ENCODE assay signal across 9 cellular contexts in the genomic region with DNA sequence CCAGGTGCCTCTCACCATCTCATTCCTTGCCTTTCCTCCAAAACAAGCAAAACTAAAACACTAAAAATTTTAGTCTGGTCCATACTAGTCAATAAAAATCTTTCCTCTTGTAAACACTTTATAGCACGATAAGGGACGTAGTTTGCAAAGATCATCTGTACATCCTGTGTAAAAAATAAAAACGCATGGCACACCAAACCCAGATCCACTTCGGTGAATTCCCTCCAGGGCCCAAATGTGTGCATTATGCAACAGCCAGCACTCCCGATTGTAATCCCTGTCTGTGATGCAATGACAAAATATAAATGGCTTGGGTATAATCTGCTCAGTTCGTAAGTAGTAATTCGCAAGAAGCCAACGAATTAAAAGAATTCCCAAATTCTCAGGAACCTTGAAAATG. TPM values are rescaled to one million over a fixed set of nuclear protein-coding genes. Genes with fewer than 3 reads are reported as not detected.
DNase-seq lines count a peak whose midpoint lies in the region; ATAC-seq and TF ChIP-seq lines count a peak whose summit lies in the region.
"Had no signal": no experiment of that assay in that cellular context is flagged by ENCODE, and none has a peak within 500 bp of the region (broad histone marks: within the 10 kb centered on the region; RNA-seq: fewer than 3 reads in every experiment).

No MANE protein-coding gene starts in this region.

- WGBS in HUES64, result 11% methylated on average over 8 of the region's 8 CpGs

- H3K4me1 Mint-ChIP-seq in brain (peaks cover 46% of the 10 kb centered on the region), memory B cell (peaks cover 16% of the 10 kb centered on the region), HFFc6 (ENCODE audit: low read depth) (peaks cover 5% of the 10 kb centered on the region; the same call in 1 of the 2 replicates)

- H3K4me1 ChIP-seq in BLaER1 treated with 17β-estradiol and CSF1 and Interleukin-3, amounts not matched to agents 10 nM and 100 nM, result peaks cover 4 to 16% (median 11%) of the 10 kb centered on the region in 10 experiments; a peak in 16 of 20 replicates
- H3K4me1 ChIP-seq in HUES64 (ENCODE audit: insufficient read depth, low read length), result peaks cover 55% of the 10 kb centered on the region

- H3K36me3 Mint-ChIP-seq in brain (peaks cover 5% of the 10 kb centered on the region), memory B cell (no peaks in the 10 kb centered on the region), HFFc6 (ENCODE audit: low read depth) (peaks cover 5% of the 10 kb centered on the region; the same call in 1 of the 2 replicates)

- no peaks in the 10 kb centered on the region for H4K20me1 ChIP-seq in BLaER1 treated with 17β-estradiol and CSF1 and Interleukin-3, amounts not matched to agents 10 nM and 100 nM

- H3K27ac Mint-ChIP-seq in brain, result peak overlapping the region in 3 of 5 experiments; percentile 25 to 97 (median 95)
- no peak overlapping the region for H3K27ac Mint-ChIP-seq in memory B cell
- H3K27ac Mint-ChIP-seq in HFFc6, result no peak overlapping the region

- TF ChIP-seq CTCF in brain (conservative IDR thresholded peaks at IDR 0.05) (no peak), HFFc6 (IDR thresholded peaks at IDR 0.05) (no peak)

- peak overlapping the region in 6 of 10 experiments; percentile 81 to 94 (median 88); a peak in 7 of 20 replicates for H3K4me3 ChIP-seq in BLaER1 treated with 17β-estradiol and CSF1 and Interleukin-3, amounts not matched to agents 10 nM and 100 nM
- H3K4me3 ChIP-seq in HUES64 (ENCODE audit: low read length), result peak overlapping the region; percentile 91
- H3K4me3 ChIP-seq: K562 had no signal

- peak overlapping the region in 9 of 11 experiments; percentile 78 to 95 (median 89); a peak in 17 of 22 replicates for H3K4me2 ChIP-seq in BLaER1 treated with 17β-estradiol and CSF1 and Interleukin-3, amounts not matched to agents 10 nM and 100 nM

- peaks cover 4% of the 10 kb centered on the region for H3K27me3 Mint-ChIP-seq in brain
- peaks cover 10% of the 10 kb centered on the region for H3K27me3 Mint-ChIP-seq in memory B cell
- H3K27me3 Mint-ChIP-seq in HFFc6 (ENCODE audit: insufficient read depth), result peaks cover 32% of the 10 kb centered on the region

- H3K36me3 ChIP-seq in BLaER1 treated with 17β-estradiol and CSF1 and Interleukin-3, amounts not matched to agents 10 nM and 100 nM, result no peaks in the 10 kb centered on the region
- H3K36me3 ChIP-seq in HUES64 (ENCODE audit: insufficient read depth, low read length), result no peaks in the 10 kb centered on the region

- no peaks in the 10 kb centered on the region for H3K9me3 ChIP-seq in BLaER1 treated with 17β-estradiol and CSF1 and Interleukin-3, amounts not matched to agents 10 nM and 100 nM (replicated peaks in 1 of 11)
- no peaks in the 10 kb centered on the region for H3K9me3 ChIP-seq in HUES64 (ENCODE audit: insufficient read depth, low read depth, low read length)

- 0 out of 22 replicates have a peak overlapping the region, but pooled peaks of 1 of the 11 experiments have one; percentile 91 for H3K9ac ChIP-seq in BLaER1 treated with 17β-estradiol and CSF1 and Interleukin-3, amounts not matched to agents 10 nM and 100 nM
- peak overlapping the region; percentile 90 for H3K9ac ChIP-seq in HUES64 (ENCODE audit: low read depth, low read length)

- H3K9me3 Mint-ChIP-seq in brain (peaks cover 0 to 5% (median 0%) of the 10 kb centered on the region in 5 experiments), memory B cell (no peaks in the 10 kb centered on the region), HFFc6 (no peaks in the 10 kb centered on the region)

- H3K27me3 ChIP-seq in BLaER1 treated with 17β-estradiol and CSF1 and Interleukin-3, amounts not matched to agents 10 nM and 100 nM, result peaks cover 33 to 48% (median 39%) of the 10 kb centered on the region in 11 experiments
- H3K27me3 ChIP-seq in HUES64 (ENCODE audit: insufficient read depth, low read length), result no peaks in the 10 kb centered on the region

- no peak for ATAC-seq in memory B cell (ENCODE audit: low read depth)
- ATAC-seq: K562 had no signal

- peak overlapping the region; percentile 91 to 100 (median 97) for H3K4me3 Mint-ChIP-seq in brain
- peak overlapping the region; percentile 89 for H3K4me3 Mint-ChIP-seq in memory B cell
- no peak overlapping the region for H3K4me3 Mint-ChIP-seq in HFFc6

- no peak for DNase-seq in memory B cell (ENCODE audit: low spot score in 2 of 2)
- no peak for DNase-seq in NCI-H510A (lab: John Stamatoyannopoulos, UW)
- no peak for DNase-seq in activated CD4-positive, CD25-positive, alpha-beta regulatory T cell (lab: John Stamatoyannopoulos, UW)
- DNase-seq in HFFc6, result no peak
- no peak for DNase-seq in cortex of kidney (lab: John Stamatoyannopoulos, UW)

- no peak overlapping the region for H3K27ac ChIP-seq in BLaER1 treated with 17β-estradiol and CSF1 and Interleukin-3, amounts not matched to agents 10 nM and 100 nM
- H3K27ac ChIP-seq in HUES64 (ENCODE audit: low read depth, low read length), result peak overlapping the region; percentile 98; the same call in 1 of the 2 replicates

RNA-seq across cellular contexts. Expression of a gene that starts 1.4 kb away (rescaled TPM):
- 20.4 TPM for polyA plus RNA-seq in HUES64 (2013, experiment 1 of 2)
- 18.7 TPM for polyA plus RNA-seq in HUES64 (2013, experiment 2 of 2)
- polyA plus RNA-seq in brain (ENCODE audit: insufficient read depth, low read depth, low replicate concordance), result 2.8 TPM
- under 1 TPM in 2 of 6 experiments, not detected in 4; 0.02 to 0.07 TPM for total RNA-seq in HFFc6 (2021; fragmentation: NEBNext Ultra II Directional; extraction: Animal tissue kit (Norgen Biotek cat#: 25700))

Comparison
In these comparisons a context has a peak if more than half of its experiments do, and no peak if none do; other contexts are left out.
1. H3K27ac Mint-ChIP-seq: peak in brain (3 of 5); none in memory B cell (single experiment) and HFFc6 (single experiment).